Comparison of ENCODE assay signal across 8 cellular contexts in the genomic region with DNA sequence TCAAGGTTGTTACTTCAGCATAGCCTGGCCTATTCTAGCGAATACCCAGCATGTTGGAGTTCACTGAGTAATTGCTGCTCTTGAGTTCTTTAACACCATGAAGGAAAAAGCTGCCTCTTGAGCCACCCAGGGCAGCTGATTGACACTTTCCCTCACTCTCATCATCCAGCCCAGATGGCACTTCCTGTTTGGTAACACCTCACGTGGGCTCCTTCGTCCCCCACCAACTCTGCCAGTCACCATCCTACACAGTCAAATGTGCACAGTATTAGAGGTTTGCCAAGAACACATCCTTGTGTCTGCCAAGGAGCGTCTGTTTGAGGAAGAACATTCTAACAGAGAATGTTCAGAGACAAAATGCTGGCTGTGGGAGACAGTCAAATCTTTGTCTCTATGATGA.
DNase-seq lines count a peak whose midpoint lies in the region; ATAC-seq and TF ChIP-seq lines count a peak whose summit lies in the region.

No MANE protein-coding gene starts in this region.

- no peak overlapping the region for H3K4me2 ChIP-seq in trophoblast cell (ENCODE audit: low read length)

- H3K79me1 ChIP-seq in trophoblast cell (ENCODE audit: low read length), result no peaks in the 10 kb centered on the region

- in situ Hi-C loops in G401 (cut with HindIII; ENCODE audit: low sequenced_read_pairs), result no loop called here

- H3K4me3 ChIP-seq in trophoblast cell (ENCODE audit: low read depth, low read length), result peak overlapping the region; percentile 23

- H4K12ac ChIP-seq in trophoblast cell (ENCODE audit: low read depth, low read length), result no peak overlapping the region

- H3K27ac ChIP-seq in trophoblast cell (ENCODE audit: low read depth, low read length), result no peak overlapping the region

- H2BK120ac ChIP-seq in trophoblast cell (ENCODE audit: insufficient read depth, low read length, poor library complexity), result no peak overlapping the region

- H3K18ac ChIP-seq in trophoblast cell (ENCODE audit: low read length), result no peak overlapping the region

- H3K4ac ChIP-seq in trophoblast cell (ENCODE audit: low read depth, low read length), result no peak overlapping the region

- WGBS in trophoblast cell (ENCODE audit: extremely low coverage, insufficient coverage, insufficient read length), result no CpG with 5 or more reads among the region's 4 CpGs

- no peaks in the 10 kb centered on the region for H3K27me3 ChIP-seq in trophoblast cell (ENCODE audit: insufficient read depth, low read length)

- no peak overlapping the region for H3K23ac ChIP-seq in trophoblast cell (ENCODE audit: low read length)

- no peak for TF ChIP-seq POLR2A in GM18505 (IDR thresholded peaks at IDR 0.05; ENCODE audit: borderline replicate concordance, extremely low read depth, insufficient read depth, insufficient read length)

- no peaks in the 10 kb centered on the region for H3K36me3 ChIP-seq in trophoblast cell (ENCODE audit: control insufficient read depth in 1 of 2, insufficient read depth in 2 of 2, low read length in 2 of 2)

- no peak overlapping the region for H4K91ac ChIP-seq in trophoblast cell (ENCODE audit: low read depth, low read length)

- no peak overlapping the region for H3K14ac ChIP-seq in trophoblast cell (ENCODE audit: low read length)

- H3K9me3 ChIP-seq in trophoblast cell (ENCODE audit: insufficient read depth, low read depth, low read length), result no peaks in the 10 kb centered on the region

- no peaks in the 10 kb centered on the region for H3K4me1 ChIP-seq in trophoblast cell (ENCODE audit: control insufficient read depth in 1 of 2, insufficient read depth in 2 of 2, low read length in 2 of 2)

- H2AFZ ChIP-seq in trophoblast cell (ENCODE audit: insufficient read depth, low read length, poor library complexity), result no peak overlapping the region

- DNase-seq in G401 (ENCODE audit: low spot score) (peak; percentile 2), NOMO-1 treated with DMSO at 0.1 percent for 48 hours (lab: John Stamatoyannopoulos, UW; ENCODE audit: unreplicated experiment) (peak; percentile 84), trophoblast cell (no peak), DMS114 treated with DMSO at 0.1 percent for 48 hours (lab: John Stamatoyannopoulos, UW; ENCODE audit: unreplicated experiment) (no peak), OCI-M1 (lab: John Stamatoyannopoulos, UW) (no peak)
- peak; percentile 24 for DNase-seq in central memory CD4-positive, alpha-beta T cell

- H2BK12ac ChIP-seq in trophoblast cell (ENCODE audit: low read length), result no peak overlapping the region

- ATAC-seq in HG02798 (IDR thresholded peaks at IDR 0.05; ENCODE audit: poor library complexity, unreplicated experiment) (no peak), GM18505 (IDR thresholded peaks at IDR 0.05; ENCODE audit: unreplicated experiment) (no peak)

- H2AK5ac ChIP-seq in trophoblast cell (ENCODE audit: low read length), result no peak overlapping the region

- no peak overlapping the region for H2BK5ac ChIP-seq in trophoblast cell (ENCODE audit: low read depth, low read length, poor library complexity)

- peak overlapping the region; percentile 33 for H3K9ac ChIP-seq in trophoblast cell (ENCODE audit: low read length)

- H4K8ac ChIP-seq in trophoblast cell (ENCODE audit: low read depth, low read length), result no peak overlapping the region

- no peaks in the 10 kb centered on the region for H3K79me2 ChIP-seq in trophoblast cell (ENCODE audit: control insufficient read depth, insufficient read depth, low read length, poor library complexity)

Comparison
In these comparisons a context has a peak if more than half of its experiments do, and no peak if none do; other contexts are left out.
1. DNase-seq: peak in G401 (single experiment), NOMO-1 treated with DMSO at 0.1 percent for 48 hours (single experiment) and central memory CD4-positive, alpha-beta T cell (single experiment); none in trophoblast cell (0 of 2), DMS114 treated with DMSO at 0.1 percent for 48 hours (single experiment) and OCI-M1 (single experiment).